ENCODE assay signal across 8 cellular contexts in the genomic region with DNA sequence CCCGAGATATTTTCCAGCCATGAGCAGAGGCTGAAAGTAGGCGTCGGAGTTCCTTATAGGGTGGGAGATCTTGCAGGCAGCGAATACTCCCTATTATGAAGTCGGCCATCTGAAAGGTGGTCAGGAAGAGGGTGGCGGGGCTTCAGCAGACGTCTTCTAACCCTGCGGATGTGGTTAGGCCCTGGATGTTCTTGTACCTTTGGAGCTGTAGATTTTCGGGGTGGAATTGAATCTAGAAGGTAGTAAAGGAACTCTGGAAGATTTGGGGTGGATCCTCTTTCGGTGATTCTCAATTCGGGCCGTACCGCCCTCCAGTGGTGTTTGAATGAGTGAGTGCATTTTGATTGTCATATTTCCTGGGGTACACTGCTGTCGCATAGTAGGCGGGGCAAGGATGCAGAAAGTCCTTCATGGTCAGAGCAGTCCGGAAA. TPM values are rescaled to one million over a fixed set of nuclear protein-coding genes. Genes with fewer than 3 reads are reported as not detected.
DNase-seq lines count a peak whose midpoint lies in the region; TF ChIP-seq lines count a peak whose summit lies in the region.

No MANE protein-coding gene starts in this region.

- H3T11ph ChIP-seq in H9 (ENCODE audit: low read length) = peak overlapping the region; percentile 46

- peak overlapping the region; percentile 6; the same call in 1 of the 2 replicates for H2BK15ac ChIP-seq in H9 (ENCODE audit: low read depth, low read length)

- H3K9me3 Mint-ChIP-seq in H9 (no peaks in the 10 kb centered on the region), osteocyte (ENCODE audit: unreplicated experiment) (no peaks in the 10 kb centered on the region)

- H3K4me2 ChIP-seq in H9 (ENCODE audit: insufficient read depth, insufficient read length, low read length) = peak overlapping the region; percentile 63

- no CpG with 5 or more reads among the region's 16 CpGs for WGBS in H9 (ENCODE audit: extremely low coverage, insufficient read length, low lambda C conversion rate)

- H3K14ac ChIP-seq in H9 (ENCODE audit: insufficient read depth, low read length) = peak overlapping the region; percentile 96

- peak overlapping the region; percentile 70 for H4K8ac ChIP-seq in H9 (replicated peaks; ENCODE audit: insufficient read length, low read depth, low read length)

- H3K36me3 Mint-ChIP-seq in H9 (ENCODE audit: insufficient read depth in 1 of 3, low read depth in 3 of 3) = peaks cover 0 to 4% (median 4%) of the 10 kb centered on the region in 3 experiments; a peak in 1 of 7 replicates
- H3K36me3 Mint-ChIP-seq in osteocyte (ENCODE audit: unreplicated experiment) = no peaks in the 10 kb centered on the region

- H3K27ac ChIP-seq in H9 (ENCODE audit: insufficient read length, low read depth, low read length) (peak overlapping the region; percentile 66), tibial artery (peak overlapping the region; percentile 81 to 86)

- H3K27ac Mint-ChIP-seq in H9 (no peak overlapping the region), osteocyte (ENCODE audit: unreplicated experiment) (no peak overlapping the region)

- peak overlapping the region; percentile 99 for H3K9ac ChIP-seq in H9 (ENCODE audit: extremely low read depth, insufficient read length, low read length)

- no peak overlapping the region for H2BK20ac ChIP-seq in H9 (ENCODE audit: low read depth, low read length, poor library complexity, severe bottlenecking)

- H3K79me2 ChIP-seq in H9 (ENCODE audit: insufficient read depth, low read length) = peaks cover 12% of the 10 kb centered on the region; the same call in 1 of the 2 replicates

- no peaks in the 10 kb centered on the region for H3K36me3 ChIP-seq in tibial artery

- no peaks in the 10 kb centered on the region for H4K20me1 ChIP-seq in H9 (ENCODE audit: control insufficient read depth, insufficient read depth, insufficient read length)

- H3K9me3 ChIP-seq in H9 (ENCODE audit: control insufficient read depth, low read depth, low read length) (no peaks in the 10 kb centered on the region), tibial artery (no peaks in the 10 kb centered on the region)

- peak overlapping the region; percentile 85 for H2BK12ac ChIP-seq in H9 (ENCODE audit: insufficient read length, low read depth, low read length)

- H3K4me1 Mint-ChIP-seq in H9 (peaks cover 23 to 34% of the 10 kb centered on the region in 2 experiments), osteocyte (ENCODE audit: unreplicated experiment) (peaks cover 4% of the 10 kb centered on the region)

- intact Hi-C loops in tibial artery (cut with DNase I; ENCODE audit: low total_unique reads) = no loop called here

- no peak overlapping the region for H2AFZ ChIP-seq in H9 (ENCODE audit: low read length)

- H4K91ac ChIP-seq in H9 (ENCODE audit: insufficient read length, low read depth, low read length) = peak overlapping the region; percentile 8

- H3K4me1 ChIP-seq in H9 (ENCODE audit: insufficient read depth, low read length) (peaks cover 3% of the 10 kb centered on the region), tibial artery (peaks cover 0 to 16% (median 6%) of the 10 kb centered on the region in 4 donors)

- peak overlapping the region; percentile 44 for H3K56ac ChIP-seq in H9 (ENCODE audit: insufficient read length, low read depth, low read length)

- H2AK5ac ChIP-seq in H9 (ENCODE audit: insufficient read length, low read length) = no peak overlapping the region

- peak; percentile 63 for TF ChIP-seq CTCF in H9 (conservative IDR thresholded peaks at IDR 0.05)
- peak; percentile 71 for TF ChIP-seq CTCF in LNCaP clone FGC (IDR thresholded peaks at IDR 0.05; ENCODE audit: control insufficient read depth, extremely low read depth, insufficient read depth)
- TF ChIP-seq CTCF in osteocyte (IDR thresholded peaks at IDR 0.05) = peak; percentile 75
- peak; percentile 41 to 52 for TF ChIP-seq CTCF in tibial artery (IDR thresholded peaks at IDR 0.05)

- H2BK120ac ChIP-seq in H9 (ENCODE audit: low read depth, low read length, poor library complexity, severe bottlenecking) = peak overlapping the region; percentile 25

- H3K79me1 ChIP-seq in H9 (ENCODE audit: insufficient read depth, low read depth, low read length, poor library complexity, severe bottlenecking) = no peaks in the 10 kb centered on the region

- peak overlapping the region; percentile 2; the same call in 1 of the 2 replicates for H3K4ac ChIP-seq in H9 (ENCODE audit: low read depth, low read length)

- H2BK5ac ChIP-seq in H9 (ENCODE audit: insufficient read length, low read length) = peak overlapping the region; percentile 97

- H3K23ac ChIP-seq in H9 (ENCODE audit: insufficient read length, low read depth, low read length) = no peak overlapping the region

- peak overlapping the region; percentile 97 for H3K18ac ChIP-seq in H9 (ENCODE audit: insufficient read length, low read depth, low read length)

- no peaks in the 10 kb centered on the region for H3K27me3 Mint-ChIP-seq in H9 (ENCODE audit: low read depth)
- peaks cover 4% of the 10 kb centered on the region for H3K27me3 Mint-ChIP-seq in osteocyte (ENCODE audit: unreplicated experiment)

- H3K4me3 Mint-ChIP-seq in H9 = no peak overlapping the region
- no peak overlapping the region for H3K4me3 Mint-ChIP-seq in osteocyte (ENCODE audit: unreplicated experiment)

- peak overlapping the region; percentile 98 for H3K4me3 ChIP-seq in LNCaP clone FGC (ENCODE audit: low read depth, low read length)
- peak overlapping the region; percentile 59 to 64 for H3K4me3 ChIP-seq in tibial artery

- peak overlapping the region; percentile 96 for H4K5ac ChIP-seq in H9 (ENCODE audit: insufficient read length, low read depth, low read length)

- DNase-seq in GM03348 (ENCODE audit: low spot score) (peak; percentile 69), H9 (peak; percentile 45), LNCaP clone FGC (ENCODE audit: low read depth) (peak; percentile 25), SHP77 treated with DMSO at 0.1 percent for 48 hours (lab: John Stamatoyannopoulos, UW) (peak; percentile 59), germinal center (ENCODE audit: low spot score) (peak; percentile 85), osteocyte (ENCODE audit: extremely low spot score, unreplicated experiment) (no peak), tibial artery (peak; percentile 63 to 73)
- DNase-seq in activated naive CD4-positive, alpha-beta T cell (lab: John Stamatoyannopoulos, UW) = peak; percentile 8 to 42 (median 12)

- peaks cover 6% of the 10 kb centered on the region for H3K23me2 ChIP-seq in H9 (ENCODE audit: insufficient read length, low read depth, low read length, poor library complexity, severe bottlenecking)

- H3K27me3 ChIP-seq in H9 (ENCODE audit: insufficient read depth, low read length) (no peaks in the 10 kb centered on the region), tibial artery (no peaks in the 10 kb centered on the region)

RNA-seq across cellular contexts. Expression of a gene that starts 0.6 kb away (rescaled TPM):
- 148 and 158 TPM in 2 replicates for total RNA-seq in H9 (2021)
- total RNA-seq in osteocyte = 31.0 and 31.2 TPM in 2 replicates

RNA-seq across cellular contexts. Expression of a gene that starts 48.5 kb away (rescaled TPM):
- total RNA-seq in H9 (2021) (23.5 and 27.4 TPM in 2 replicates), osteocyte (21.1 and 22.8 TPM in 2 replicates)
